ENCODE assay signal across 8 cellular contexts in the genomic region with DNA sequence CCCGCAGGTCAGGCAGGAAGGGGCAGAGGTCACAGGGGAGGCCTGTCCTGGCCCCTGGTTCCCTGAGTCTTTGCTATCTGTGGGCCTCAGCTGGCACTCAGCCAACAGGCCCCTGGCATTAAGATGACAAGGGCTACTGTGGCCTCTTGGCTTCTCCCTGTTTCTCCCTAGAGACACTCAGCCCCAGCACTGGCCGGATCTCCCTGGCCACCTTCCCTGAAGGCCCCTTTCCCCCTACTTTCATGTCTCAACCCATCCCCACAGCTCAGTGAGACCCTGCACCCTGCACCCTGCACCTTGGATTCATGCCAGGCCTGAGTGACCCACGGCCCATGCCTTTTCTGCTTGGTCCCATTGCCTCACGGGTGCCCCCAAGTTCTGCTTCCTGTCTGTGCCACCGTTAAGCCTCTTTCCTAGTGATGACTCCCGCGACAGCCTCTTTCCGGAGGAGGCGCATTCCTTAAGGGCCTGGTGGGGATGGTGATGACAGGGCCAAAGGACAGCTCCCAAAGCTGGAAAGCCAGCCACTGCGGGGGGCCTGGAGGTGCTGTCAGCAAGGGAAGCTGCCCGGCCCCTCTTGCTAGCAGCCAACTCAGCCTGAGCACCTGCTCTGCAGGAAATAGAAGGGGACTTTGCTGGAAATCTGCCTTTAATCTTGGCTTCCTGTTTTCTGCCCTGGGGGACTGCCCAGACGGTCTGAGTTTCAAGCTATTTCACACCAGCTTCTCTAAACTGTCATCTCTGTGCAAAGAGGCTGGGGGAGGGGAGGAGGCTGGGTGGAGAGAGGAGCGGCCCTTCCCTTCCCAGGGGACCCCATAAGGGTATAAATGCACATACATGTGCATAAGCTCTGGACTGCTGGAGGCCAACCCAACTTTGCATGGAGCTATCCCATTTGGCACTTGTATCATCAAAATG. TPM values are rescaled to one million over a fixed set of nuclear protein-coding genes. Genes with fewer than 3 reads are reported as not detected.
DNase-seq lines count a peak whose midpoint lies in the region; ATAC-seq and TF ChIP-seq lines count a peak whose summit lies in the region.
"Had no signal": no experiment of that assay in that cellular context is flagged by ENCODE, and none has a peak within 500 bp of the region (broad histone marks: within the 10 kb centered on the region; RNA-seq: fewer than 3 reads in every experiment).

No MANE protein-coding gene starts in this region.

- in situ Hi-C loops in KBM-7 (cut with MboI; ENCODE audit: low pct_unique_long_range_greater_than_20kb, low sequenced_read_pairs) = no loop called here

- intact Hi-C loops in tibial artery (cut with DNase I; ENCODE audit: low total_unique reads) = loop anchor here (5.0 kb wide), 1 partner anchor 175 kb away; no protein-coding TSS in a partner anchor

- no peak for TF ChIP-seq CTCF in glutamatergic neuron (IDR thresholded peaks at IDR 0.05; ENCODE audit: partially characterized antibody, unreplicated experiment)
- no peak for TF ChIP-seq CTCF in tibial artery (IDR thresholded peaks at IDR 0.05)

- no peak overlapping the region for H3K27ac ChIP-seq in tibial artery

- peak; percentile 42 for ATAC-seq in stimulated activated naive CD8-positive, alpha-beta T cell treated with anti-CD3 and anti-CD28 coated beads, Interleukin-15, Interleukin-2, amounts not matched to agents 100 U/mL and 50 U/mL, for 24 hours

- H3K9me3 ChIP-seq in tibial artery = no peaks in the 10 kb centered on the region

- peak overlapping the region; percentile 47 for H3K4me3 Mint-ChIP-seq in glutamatergic neuron (ENCODE audit: unreplicated experiment)

- H3K27me3 Mint-ChIP-seq in glutamatergic neuron (ENCODE audit: unreplicated experiment) = peaks cover 11% of the 10 kb centered on the region

- H3K36me3 Mint-ChIP-seq in glutamatergic neuron (ENCODE audit: unreplicated experiment) = no peaks in the 10 kb centered on the region

- no peak overlapping the region for H3K27ac Mint-ChIP-seq in glutamatergic neuron (ENCODE audit: unreplicated experiment)

- H3K27me3 ChIP-seq in tibial artery = no peaks in the 10 kb centered on the region

- peaks cover 20% of the 10 kb centered on the region for H3K4me1 Mint-ChIP-seq in glutamatergic neuron (ENCODE audit: low read depth, unreplicated experiment)

- peaks cover 0 to 24% (median 12%) of the 10 kb centered on the region in 4 donors for H3K4me1 ChIP-seq in tibial artery

- H3K9me3 Mint-ChIP-seq in glutamatergic neuron (ENCODE audit: unreplicated experiment) = peaks cover 1% of the 10 kb centered on the region

- peak; percentile 69 for DNase-seq in GM19238 (ENCODE audit: insufficient read length, low spot score)
- DNase-seq in KBM-7 = peak; percentile 97
- DNase-seq in activated CD4-positive, alpha-beta T cell treated with anti-CD3 and anti-CD28 coated beads, Interleukin-2, amount 50 U/mL, for 1 hour = peak; percentile 50
- DNase-seq in glutamatergic neuron = no peak
- peak; percentile 71 for DNase-seq in stimulated activated naive CD8-positive, alpha-beta T cell treated with anti-CD3 and anti-CD28 coated beads, Interleukin-15, Interleukin-2, amounts not matched to agents 100 U/mL and 50 U/mL, for 24 hours
- DNase-seq in tibial artery = no peak
- no peak for DNase-seq in foreskin melanocyte

- H3K36me3 ChIP-seq in tibial artery = no peaks in the 10 kb centered on the region

- H3K4me3 ChIP-seq in tibial artery = no peak overlapping the region

RNA-seq across cellular contexts. Expression of gene CSK, which starts 4.8 kb away (rescaled TPM):
- total RNA-seq in glutamatergic neuron (ENCODE audit: unreplicated experiment) = 72.6 TPM

RNA-seq across cellular contexts. Expression of gene CYP1A2, which starts 28.5 kb away (rescaled TPM):
- total RNA-seq in glutamatergic neuron (ENCODE audit: unreplicated experiment) = not detected
- total RNA-seq: mononuclear cell had no signal

RNA-seq across cellular contexts. Expression of gene LMAN1L, which starts 35.5 kb away (rescaled TPM):
- not detected for total RNA-seq in glutamatergic neuron (ENCODE audit: unreplicated experiment)

RNA-seq across cellular contexts. Expression of gene CPLX3, which starts 49.3 kb away (rescaled TPM):
- total RNA-seq in glutamatergic neuron (ENCODE audit: unreplicated experiment) = 0.32 TPM
- total RNA-seq: mononuclear cell had no signal

RNA-seq across cellular contexts. Expression of gene CYP1A1, which starts 51.8 kb away (rescaled TPM):
- 0.27 TPM for total RNA-seq in glutamatergic neuron (ENCODE audit: unreplicated experiment)
- total RNA-seq: mononuclear cell had no signal

Comparison
In these comparisons a context has a peak if more than half of its experiments do, and no peak if none do; other contexts are left out.
1. DNase-seq: peak in GM19238 (single experiment), KBM-7 (single experiment), activated CD4-positive, alpha-beta T cell treated with anti-CD3 and anti-CD28 coated beads, Interleukin-2, amount 50 U/mL, for 1 hour (single experiment) and stimulated activated naive CD8-positive, alpha-beta T cell treated with anti-CD3 and anti-CD28 coated beads, Interleukin-15, Interleukin-2, amounts not matched to agents 100 U/mL and 50 U/mL, for 24 hours (single experiment); none in glutamatergic neuron (single experiment), tibial artery (0 of 2) and foreskin melanocyte (single experiment).